In genomic region chr7:23469150-23469960, GRCh38 we compare ENCODE assay signal across 8 cellular contexts. TPM values are rescaled to one million over a fixed set of nuclear protein-coding genes. Genes with fewer than 3 reads are reported as not detected.
DNase-seq lines count a peak whose midpoint lies in the region; ATAC-seq and TF ChIP-seq lines count a peak whose summit lies in the region.

No MANE protein-coding gene starts in this region.

- H3K27ac ChIP-seq in caudate nucleus (ENCODE audit: low read depth, low read length), result no peak overlapping the region

- H3K9me3 Mint-ChIP-seq in osteocyte (ENCODE audit: unreplicated experiment), result no peaks in the 10 kb centered on the region

- H3K27ac Mint-ChIP-seq in osteocyte (ENCODE audit: unreplicated experiment), result peak overlapping the region; percentile 96

- H3K27me3 Mint-ChIP-seq in osteocyte (ENCODE audit: unreplicated experiment), result no peaks in the 10 kb centered on the region

- DNase-seq in ELF-1 (ENCODE audit: low read depth, low spot score) (peak; percentile 47), osteocyte (ENCODE audit: extremely low spot score, unreplicated experiment) (no peak), kidney glomerular epithelial cell (lab: John Stamatoyannopoulos, UW) (no peak), caudate nucleus (lab: John Stamatoyannopoulos, UW) (no peak)
- DNase-seq in activated CD4-positive, CD25-positive, alpha-beta regulatory T cell treated with anti-CD3 and anti-CD28 coated beads, Interleukin-2, amount 50 U/mL, for 72 hours, result peak; percentile 34

- peak overlapping the region; percentile 96 for H3K4me3 Mint-ChIP-seq in osteocyte (ENCODE audit: unreplicated experiment)

- TF ChIP-seq CTCF in osteocyte (IDR thresholded peaks at IDR 0.05), result peak; percentile 27

- H3K36me3 Mint-ChIP-seq in osteocyte (ENCODE audit: unreplicated experiment), result no peaks in the 10 kb centered on the region

- ATAC-seq in HG02852 (IDR thresholded peaks at IDR 0.05; ENCODE audit: unreplicated experiment) (peak; percentile 20), esophagus mucosa (peak; percentile 45), GM18519 (IDR thresholded peaks at IDR 0.05; ENCODE audit: low FRiP score, unreplicated experiment) (no peak)

- H3K4me1 Mint-ChIP-seq in osteocyte (ENCODE audit: unreplicated experiment), result peaks cover 49% of the 10 kb centered on the region

RNA-seq across cellular contexts. Expression of gene IGF2BP3, which starts 0.9 kb away (rescaled TPM):
- total RNA-seq in esophagus mucosa, result 3.9 TPM
- total RNA-seq in osteocyte, result 70.0 and 70.5 TPM in 2 replicates

Comparison
In these comparisons a context has a peak if more than half of its experiments do, and no peak if none do; other contexts are left out.
1. DNase-seq: peak in ELF-1 (single experiment) and activated CD4-positive, CD25-positive, alpha-beta regulatory T cell treated with anti-CD3 and anti-CD28 coated beads, Interleukin-2, amount 50 U/mL, for 72 hours (single experiment); none in osteocyte (single experiment), kidney glomerular epithelial cell (single experiment) and caudate nucleus (0 of 61).
2. RNA of gene IGF2BP3, which starts 0.9 kb away (total RNA-seq): 70.0 to 70.5 TPM in osteocyte; 3.9 TPM in esophagus mucosa (single experiment); every median in the first group is over 10 times any median in the second.